9 cellular contexts compared by ENCODE assay signal in genomic region chr1:26280333-26281042, GRCh38. TPM values are rescaled to one million over a fixed set of nuclear protein-coding genes. Genes with fewer than 3 reads are reported as not detected.
DNase-seq lines count a peak whose midpoint lies in the region; ATAC-seq and TF ChIP-seq lines count a peak whose summit lies in the region.
"Had no signal": no experiment of that assay in that cellular context is flagged by ENCODE, and none has a peak within 500 bp of the region (broad histone marks: within the 10 kb centered on the region; RNA-seq: fewer than 3 reads in every experiment).

No MANE protein-coding gene starts in this region.

- peaks cover 88% of the 10 kb centered on the region for H3K4me1 Mint-ChIP-seq in chondrocyte (ENCODE audit: low read depth)

- intact Hi-C loops in PC-3 (cut with micrococcal nuclease) (no loop called here), vagina (cut with DNase I) (no loop called here)

- peak overlapping the region in 1 of 2 experiments; percentile 98 for H3K14ac ChIP-seq in mesenchymal stem cell (ENCODE audit: low read length in 2 of 2)

- H3K4me1 ChIP-seq in PC-3 (ENCODE audit: insufficient read depth, low read length) (peaks cover 83% of the 10 kb centered on the region), mesenchymal stem cell (ENCODE audit: control insufficient read depth, insufficient read depth, low read depth, low read length) (peaks cover 54% of the 10 kb centered on the region), vagina (peaks cover 91% of the 10 kb centered on the region)

- H3K23ac ChIP-seq in mesenchymal stem cell (ENCODE audit: low read length in 2 of 2): peak overlapping the region in 1 of 2 experiments; percentile 94

- H3K4ac ChIP-seq in mesenchymal stem cell (ENCODE audit: low read depth in 1 of 2, low read length in 2 of 2): peak overlapping the region; percentile 95 to 96

- H3K4me3 ChIP-seq in PC-3 (ENCODE audit: low read length) (peak overlapping the region; percentile 75), mesenchymal stem cell (ENCODE audit: insufficient read depth in 1 of 2, low read depth in 1 of 2, low read length in 2 of 2) (peak overlapping the region; percentile 83 to 92), vagina (peak overlapping the region; percentile 80 to 90)

- H3K9me2 ChIP-seq in PC-3 (replicated peaks; ENCODE audit: low read length): no peaks in the 10 kb centered on the region

- H2BK15ac ChIP-seq in mesenchymal stem cell (ENCODE audit: low read depth, poor library complexity, severe bottlenecking): no peak overlapping the region

- peak overlapping the region; percentile 22 for H2BK5ac ChIP-seq in mesenchymal stem cell (ENCODE audit: low read depth, low read length, poor library complexity, severe bottlenecking)

- peak overlapping the region; percentile 85 for H2BK120ac ChIP-seq in mesenchymal stem cell (ENCODE audit: low read depth, low read length)

- peaks cover 27% of the 10 kb centered on the region for H3K36me3 ChIP-seq in PC-3 (ENCODE audit: low read depth, low read length)
- H3K36me3 ChIP-seq in mesenchymal stem cell (ENCODE audit: control insufficient read depth in 1 of 2, insufficient read depth in 2 of 2, low read depth in 1 of 2, low read length in 2 of 2): peaks cover 34 to 43% of the 10 kb centered on the region in 2 experiments
- peaks cover 0 to 8% of the 10 kb centered on the region in 2 donors for H3K36me3 ChIP-seq in vagina

- H2AFZ ChIP-seq in PC-3 (ENCODE audit: low read length): no peak overlapping the region; the same call in 1 of the 2 replicates
- H2AFZ ChIP-seq in mesenchymal stem cell (ENCODE audit: low read depth, low read length): no peak overlapping the region

- no peak for TF ChIP-seq POLR2A in vagina (IDR thresholded peaks at IDR 0.05)

- H3K27ac ChIP-seq in PC-3 (ENCODE audit: low read length) (peak overlapping the region; percentile 99), mesenchymal stem cell (ENCODE audit: low read length, poor library complexity, severe bottlenecking) (peak overlapping the region; percentile 15), vagina (peak overlapping the region; percentile 95)

- H3K27me3 ChIP-seq in PC-3 (ENCODE audit: low read length) (no peaks in the 10 kb centered on the region), mesenchymal stem cell (ENCODE audit: control insufficient read depth in 1 of 2, insufficient read depth in 1 of 2, low read length in 2 of 2) (no peaks in the 10 kb centered on the region), vagina (no peaks in the 10 kb centered on the region)

- POLR2A ChIA-PET in PC-3 (lab: Charles Lee; ENCODE audit: unreplicated experiment): no interaction called here

- H3K79me1 ChIP-seq in mesenchymal stem cell (replicated peaks; ENCODE audit: low read length, poor library complexity, severe bottlenecking): peaks cover 21% of the 10 kb centered on the region

- no peaks in the 10 kb centered on the region for H3K9me3 Mint-ChIP-seq in chondrocyte (ENCODE audit: low read depth)

- H3F3A ChIP-seq in PC-3 (ENCODE audit: low read length, unreplicated experiment): peaks cover 29% of the 10 kb centered on the region

- peaks cover 34% of the 10 kb centered on the region for H3K79me2 ChIP-seq in PC-3 (ENCODE audit: low read length)

- peak overlapping the region; percentile 85 for H3K4me3 Mint-ChIP-seq in chondrocyte (ENCODE audit: unreplicated experiment)

- H3K27me3 Mint-ChIP-seq in chondrocyte (ENCODE audit: low read depth): no peaks in the 10 kb centered on the region

- peaks cover 9% of the 10 kb centered on the region; the same call in 1 of the 2 replicates for H4K20me1 ChIP-seq in PC-3 (ENCODE audit: low read length)

- no peaks in the 10 kb centered on the region for H3K9me3 ChIP-seq in PC-3 (ENCODE audit: low read length)
- no peaks in the 10 kb centered on the region for H3K9me3 ChIP-seq in mesenchymal stem cell (ENCODE audit: control insufficient read depth, low read length)
- no peaks in the 10 kb centered on the region for H3K9me3 ChIP-seq in vagina

- DNase-seq in activated CD4-positive, alpha-beta T cell treated with anti-CD3 and anti-CD28 coated beads, Interleukin-2, amount 50 U/mL, for 48 hours: peak; percentile 34 to 50
- DNase-seq in activated CD4-positive, alpha-beta T cell treated with anti-CD3 and anti-CD28 coated beads for 1 hour: no peak
- DNase-seq in PC-3 (peak; percentile 50), chondrocyte (ENCODE audit: low spot score) (no peak), mesenchymal stem cell (peak; percentile 62), vagina (ENCODE audit: extremely low spot score in 2 of 2) (peak in 1 of 2 donors; percentile 93), NCI-H146 treated with DMSO at 0.1 percent for 48 hours (lab: John Stamatoyannopoulos, UW; ENCODE audit: unreplicated experiment) (no peak), germinal center (ENCODE audit: low spot score) (no peak)

- H2BK12ac ChIP-seq in mesenchymal stem cell (ENCODE audit: low read length in 2 of 2): peak overlapping the region in 1 of 2 experiments; percentile 45

- CTCF ChIA-PET in PC-3 (lab: Charles Lee): interaction anchor here (1.2 kb wide), 1 partner anchor 136 kb away, joined by 4 read pairs; no protein-coding TSS in a partner anchor

- peak overlapping the region; percentile 92 to 97 for H3K18ac ChIP-seq in mesenchymal stem cell (ENCODE audit: low read depth in 1 of 2, low read length in 2 of 2)

- BruUV-seq in PC-3 (replicated peaks; lab: Mats Ljungman, UMichigan): no TSS peak

- peak overlapping the region; percentile 86 for H3K27ac Mint-ChIP-seq in chondrocyte (ENCODE audit: unreplicated experiment)

- 23% methylated on average over 17 of the region's 20 CpGs for WGBS in mesenchymal stem cell

- peaks cover 9% of the 10 kb centered on the region for H3K36me3 Mint-ChIP-seq in chondrocyte (ENCODE audit: low read depth)

- TF ChIP-seq CTCF in PC-3 (conservative IDR thresholded peaks at IDR 0.05; ENCODE audit: low read depth, low read length): no peak
- no peak for TF ChIP-seq CTCF in chondrocyte (IDR thresholded peaks at IDR 0.05)
- TF ChIP-seq CTCF in vagina (IDR thresholded peaks at IDR 0.05): no peak

- H2AK5ac ChIP-seq in mesenchymal stem cell (ENCODE audit: low read length, severe bottlenecking): no peak overlapping the region

- H4K8ac ChIP-seq in mesenchymal stem cell (ENCODE audit: low read length): peak overlapping the region; percentile 89

- H3K9ac ChIP-seq in PC-3 (ENCODE audit: low read length) (peak overlapping the region; percentile 87), mesenchymal stem cell (ENCODE audit: low read length) (peak overlapping the region; percentile 84)

- H4K91ac ChIP-seq in mesenchymal stem cell (ENCODE audit: low read length): peak overlapping the region; percentile 83

- peak overlapping the region; percentile 94 for H3K4me2 ChIP-seq in PC-3 (ENCODE audit: low read length)
- peak overlapping the region; percentile 70 for H3K4me2 ChIP-seq in mesenchymal stem cell (ENCODE audit: low read length, poor library complexity, severe bottlenecking)

- ATAC-seq in PC-3: no peak

RNA-seq across cellular contexts. Expression of gene SH3BGRL3, which starts 0.6 kb away (rescaled TPM):
- total RNA-seq in PC-3 (2014; rRNA removed) (181 and 193 TPM in 2 replicates), chondrocyte (156 to 175 TPM (median 162 TPM) in 3 replicates), vagina (115 TPM)
- 416 TPM for polyA plus RNA-seq in mesenchymal stem cell (2013, experiment 1 of 2)
- polyA plus RNA-seq in mesenchymal stem cell (2013, experiment 2 of 2): 422 TPM

RNA-seq across cellular contexts. Expression of gene UBXN11, which starts 25.9 kb away (rescaled TPM):
- total RNA-seq in PC-3 (2014; rRNA removed) (19.4 and 24.6 TPM in 2 replicates), chondrocyte (8.7 to 20.4 TPM (median 8.7 TPM) in 3 replicates), vagina (7.1 TPM)
- polyA plus RNA-seq in mesenchymal stem cell (2013, experiment 1 of 2): 8.0 TPM
- polyA plus RNA-seq in mesenchymal stem cell (2013, experiment 2 of 2): 8.1 TPM

RNA-seq across cellular contexts. Expression of gene CD52, which starts 37.3 kb away (rescaled TPM):
- total RNA-seq in PC-3 (2014; rRNA removed) (not detected in 2 replicates), chondrocyte (not detected in 3 replicates), vagina (8.1 TPM)
- 0.26 TPM for polyA plus RNA-seq in mesenchymal stem cell (2013, experiment 1 of 2)
- polyA plus RNA-seq in mesenchymal stem cell (2013, experiment 2 of 2): not detected
- total RNA-seq: dermis microvascular lymphatic vessel endothelial cell had no signal

RNA-seq across cellular contexts. Expression of gene CEP85, which starts 46.5 kb away (rescaled TPM):
- 30.6 and 30.8 TPM in 2 replicates for total RNA-seq in PC-3 (2014; rRNA removed)
- 13.1 to 18.2 TPM (median 13.7 TPM) in 3 replicates for total RNA-seq in chondrocyte
- 5.2 TPM for polyA plus RNA-seq in mesenchymal stem cell (2013, experiment 1 of 2)
- polyA plus RNA-seq in mesenchymal stem cell (2013, experiment 2 of 2): 5.4 TPM
- 9.1 TPM for total RNA-seq in vagina

Comparison
In these comparisons a context has a peak if more than half of its experiments do, and no peak if none do; other contexts are left out.
1. DNase-seq: peak in activated CD4-positive, alpha-beta T cell treated with anti-CD3 and anti-CD28 coated beads, Interleukin-2, amount 50 U/mL, for 48 hours (2 of 2), PC-3 (single experiment) and mesenchymal stem cell (single experiment); none in activated CD4-positive, alpha-beta T cell treated with anti-CD3 and anti-CD28 coated beads for 1 hour (single experiment), chondrocyte (single experiment), NCI-H146 treated with DMSO at 0.1 percent for 48 hours (single experiment) and germinal center (single experiment).
2. H3K27ac ChIP-seq: peak in every context shown above with its lines; median percentile 99 in PC-3; 95 in vagina; 15 in mesenchymal stem cell.
3. Peak in every context shown above with its lines, with median percentiles within 50 percentile points of each other: H3K4me3 ChIP-seq.